Comparison of ENCODE assay signal across 8 cellular contexts in genomic region chr4:189124149-189124758, GRCh38.
DNase-seq lines count a peak whose midpoint lies in the region; ATAC-seq and TF ChIP-seq lines count a peak whose summit lies in the region.
"Had no signal": no experiment of that assay in that cellular context is flagged by ENCODE, and none has a peak within 500 bp of the region (broad histone marks: within the 10 kb centered on the region; RNA-seq: fewer than 3 reads in every experiment).

No MANE protein-coding gene starts in this region.

- H3K27me3 ChIP-seq in gastroesophageal sphincter: no peaks in the 10 kb centered on the region
- H3K27me3 ChIP-seq: SJSA1 had no signal

- ATAC-seq in gastroesophageal sphincter (no peak), GM21381 (IDR thresholded peaks at IDR 0.05; ENCODE audit: unreplicated experiment) (no peak), GM21619 (IDR thresholded peaks at IDR 0.05; ENCODE audit: unreplicated experiment) (no peak)

- no peak overlapping the region for H3K27ac ChIP-seq in gastroesophageal sphincter
- H3K27ac ChIP-seq: SJSA1 had no signal

- peak; percentile 75 for TF ChIP-seq CTCF in HFF-Myc (IDR thresholded peaks at IDR 0.05; ENCODE audit: low read depth, low read length, missing control alignments)
- peak; percentile 24 to 54 (median 37) for TF ChIP-seq CTCF in gastroesophageal sphincter (IDR thresholded peaks at IDR 0.05)

- H3K36me3 ChIP-seq in gastroesophageal sphincter: no peaks in the 10 kb centered on the region
- H3K36me3 ChIP-seq: SJSA1 had no signal

- H3K4me3 ChIP-seq in HFF-Myc (replicated peaks; ENCODE audit: low read depth, low read length) (no peak overlapping the region), gastroesophageal sphincter (no peak overlapping the region), skeletal muscle cell (ENCODE audit: low read depth, low read length) (no peak overlapping the region)
- H3K4me3 ChIP-seq: SJSA1 had no signal

- no peak for TF ChIP-seq POLR2A in gastroesophageal sphincter (IDR thresholded peaks at IDR 0.05)

- no peaks in the 10 kb centered on the region for H3K4me1 ChIP-seq in gastroesophageal sphincter
- H3K4me1 ChIP-seq: SJSA1 had no signal

- no peak for TF ChIP-seq EP300 in gastroesophageal sphincter (IDR thresholded peaks at IDR 0.05)

- DNase-seq in HFF-Myc (ENCODE audit: extremely low read depth, low read depth) (peak; percentile 29), RPMI8226 (peak; percentile 65), skeletal muscle cell (ENCODE audit: low read depth) (peak; percentile 28), DMS79 treated with DMSO at 0.1 percent for 48 hours (lab: John Stamatoyannopoulos, UW) (no peak)

- no peaks in the 10 kb centered on the region for H3K9me3 ChIP-seq in gastroesophageal sphincter

- 22 to 28% methylated on average over 10 of the region's 10 CpGs for WGBS in gastroesophageal sphincter (ENCODE audit: low coverage in 1 of 2), 2 donors
